In genomic region chr14:102280376-102280962, GRCh38 we compare ENCODE assay signal across 12 cellular contexts. TPM values are rescaled to one million over a fixed set of nuclear protein-coding genes. Genes with fewer than 3 reads are reported as not detected.
A peak's percentile ranks its signal among the peaks of the same experiment; 100 is the strongest.
DNase-seq lines count a peak whose midpoint lies in the region; ATAC-seq and TF ChIP-seq lines count a peak whose summit lies in the region.
"Had no signal": no experiment of that assay in that cellular context is flagged by ENCODE, and none has a peak within 500 bp of the region (broad histone marks: within the 10 kb centered on the region; RNA-seq: fewer than 3 reads in every experiment).

No MANE protein-coding gene starts in this region.

- DNase-seq in cardiac septum (ENCODE audit: low spot score) (peak; percentile 33), right atrium auricular region (ENCODE audit: low spot score) (no peak), amniotic epithelial cell (ENCODE audit: low read depth) (peak; percentile 98), glomerular visceral epithelial cell (ENCODE audit: extremely low spot score) (peak; percentile 92), Peyer's patch (no peak), OCI-M1 (lab: John Stamatoyannopoulos, UW) (no peak)
- DNase-seq: NCI-H2029 treated with DMSO at 0.1 percent for 48 hours had no signal

- H3K9me3 ChIP-seq in right atrium auricular region (no peaks in the 10 kb centered on the region), Peyer's patch (no peaks in the 10 kb centered on the region)

- TF ChIP-seq POLR2A in Peyer's patch (IDR thresholded peaks at IDR 0.05): no peak

- H3K27me3 ChIP-seq in right atrium auricular region (no peaks in the 10 kb centered on the region), Peyer's patch (no peaks in the 10 kb centered on the region)

- intact Hi-C loops in cardiac septum (cut with DNase I): no loop called here

- no peak for TF ChIP-seq CTCF in right atrium auricular region (IDR thresholded peaks at IDR 0.05)
- TF ChIP-seq CTCF in Peyer's patch (IDR thresholded peaks at IDR 0.05): no peak

- H3K4me3 ChIP-seq in right atrium auricular region (no peak overlapping the region), Peyer's patch (no peak overlapping the region)
- H3K4me3 ChIP-seq: lung had no signal

- peaks cover 10% of the 10 kb centered on the region for H3K36me3 ChIP-seq in right atrium auricular region
- no peaks in the 10 kb centered on the region for H3K36me3 ChIP-seq in Peyer's patch

- no peak for ATAC-seq in HG02840 (IDR thresholded peaks at IDR 0.05; ENCODE audit: low FRiP score, unreplicated experiment)
- ATAC-seq in HG03196 (IDR thresholded peaks at IDR 0.05; ENCODE audit: unreplicated experiment): no peak
- ATAC-seq: Right ventricle myocardium inferior, sciatic nerve had no signal

- H3K27ac ChIP-seq in right atrium auricular region (no peak overlapping the region), Peyer's patch (no peak overlapping the region)

- H3K4me1 ChIP-seq in right atrium auricular region (no peaks in the 10 kb centered on the region), Peyer's patch (no peaks in the 10 kb centered on the region)

RNA-seq across cellular contexts. Expression of gene MOK, which starts 24.5 kb away (rescaled TPM):
- total RNA-seq in cardiac septum (9.5 TPM), right atrium auricular region (10 to 100 TPM; 10.1 to 22.9 TPM), Peyer's patch (10 to 100 TPM in 2 of 4 donors, 1 to 10 TPM in 2; 4.6 to 30.5 (median 14.6) TPM)

RNA-seq across cellular contexts. Expression of gene ZNF839, which starts 39.1 kb away (rescaled TPM):
- total RNA-seq in cardiac septum: 10.2 TPM
- total RNA-seq in right atrium auricular region: 1 to 10 TPM; 6.4 to 7.8 TPM
- total RNA-seq in Peyer's patch: 10 to 100 TPM; 11.9 to 42.1 (median 27.2) TPM

Comparison
In these comparisons a context has a peak if more than half of its experiments do, and no peak if none do; other contexts are left out.
1. DNase-seq: peak in cardiac septum (single experiment), amniotic epithelial cell (single experiment) and glomerular visceral epithelial cell (single experiment); none in right atrium auricular region (single experiment), Peyer's patch (0 of 3) and OCI-M1 (single experiment).